ENCODE assay signal across 14 cellular contexts in the genomic region with DNA sequence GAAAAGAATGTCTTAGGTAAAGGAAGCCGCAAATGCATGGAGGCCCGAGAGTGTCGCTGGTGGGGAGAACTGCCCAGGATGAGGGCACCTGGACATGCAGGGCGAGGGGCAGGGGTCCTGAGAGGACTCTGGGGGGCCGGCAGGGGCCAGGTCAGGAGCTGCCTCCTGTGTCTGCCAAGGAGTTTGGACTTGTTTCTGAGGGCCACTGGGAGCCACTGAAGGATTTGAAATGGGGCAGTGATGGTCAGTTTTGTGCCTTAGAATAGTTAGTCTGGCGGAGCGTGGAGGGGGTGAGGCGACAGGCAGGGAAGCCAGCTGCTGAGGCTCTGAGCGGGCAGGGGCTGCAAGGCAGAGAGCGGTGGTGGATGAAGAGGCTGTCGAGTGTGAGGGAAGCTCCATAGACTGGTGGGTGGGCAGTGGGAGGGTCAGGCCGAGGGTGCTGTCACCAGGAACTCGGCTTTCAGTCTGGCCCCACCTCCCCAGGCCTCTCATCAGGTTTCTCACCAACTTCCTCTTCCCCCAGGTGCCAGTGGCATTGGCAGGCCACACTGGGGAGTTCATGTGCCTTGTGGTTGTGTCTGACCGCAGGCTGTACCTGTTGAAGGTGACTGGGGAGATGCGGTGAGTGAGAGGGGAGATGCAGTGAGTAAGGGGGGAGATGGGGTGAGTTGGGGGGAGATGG. TPM values are rescaled to one million over a fixed set of nuclear protein-coding genes. Genes with fewer than 3 reads are reported as not detected.
DNase-seq lines count a peak whose midpoint lies in the region; ATAC-seq and TF ChIP-seq lines count a peak whose summit lies in the region.
"Had no signal": no experiment of that assay in that cellular context is flagged by ENCODE, and none has a peak within 500 bp of the region (broad histone marks: within the 10 kb centered on the region; RNA-seq: fewer than 3 reads in every experiment).

No MANE protein-coding gene starts in this region.

- no peak overlapping the region for H3K27ac Mint-ChIP-seq in activated CD4-positive, alpha-beta T cell treated with anti-CD3 and anti-CD28 coated beads for 36 hours
- no peak overlapping the region for H3K27ac Mint-ChIP-seq in T-helper 17 cell
- peak overlapping the region; percentile 62 for H3K27ac Mint-ChIP-seq in neural crest cell (ENCODE audit: unreplicated experiment)

- no peak for ATAC-seq in activated CD4-positive, alpha-beta T cell treated with anti-CD3 and anti-CD28 coated beads for 36 hours
- ATAC-seq in GM21786 (IDR thresholded peaks at IDR 0.05; ENCODE audit: unreplicated experiment) (peak; percentile 44), T-helper 17 cell (peak; percentile 57), HG03280 (IDR thresholded peaks at IDR 0.05; ENCODE audit: unreplicated experiment) (no peak)
- ATAC-seq: gastrocnemius medialis, left cardiac atrium had no signal

- H3K9me3 ChIP-seq in T-helper 17 cell (ENCODE audit: control insufficient read depth, low read length, poor library complexity, severe bottlenecking) = no peaks in the 10 kb centered on the region
- H3K9me3 ChIP-seq: gastrocnemius medialis, neutrophil, uterus had no signal

- TF ChIP-seq CTCF in neural crest cell (conservative IDR thresholded peaks at IDR 0.05) = no peak

- no peak overlapping the region for H3K4me3 Mint-ChIP-seq in activated CD4-positive, alpha-beta T cell treated with anti-CD3 and anti-CD28 coated beads for 36 hours
- H3K4me3 Mint-ChIP-seq in T-helper 17 cell = no peak overlapping the region
- no peak overlapping the region for H3K4me3 Mint-ChIP-seq in neural crest cell

- POLR2A ChIA-PET in activated CD4-positive, alpha-beta T cell treated with anti-CD3 and anti-CD28 coated beads for 36 hours (lab: Charles Lee) = no interaction called here

- no peaks in the 10 kb centered on the region for H3K27me3 Mint-ChIP-seq in activated CD4-positive, alpha-beta T cell treated with anti-CD3 and anti-CD28 coated beads for 36 hours
- no peaks in the 10 kb centered on the region for H3K27me3 Mint-ChIP-seq in T-helper 17 cell
- H3K27me3 Mint-ChIP-seq in neural crest cell (ENCODE audit: low read depth) = no peaks in the 10 kb centered on the region

- H3K36me3 Mint-ChIP-seq in activated CD4-positive, alpha-beta T cell treated with anti-CD3 and anti-CD28 coated beads for 36 hours (ENCODE audit: low read depth) = peaks cover 18% of the 10 kb centered on the region
- peaks cover 8% of the 10 kb centered on the region for H3K36me3 Mint-ChIP-seq in T-helper 17 cell (ENCODE audit: low read depth)
- H3K36me3 Mint-ChIP-seq in neural crest cell (ENCODE audit: low read depth) = no peaks in the 10 kb centered on the region

- DNase-seq in activated CD4-positive, alpha-beta T cell treated with anti-CD3 and anti-CD28 coated beads for 36 hours = peak; percentile 21
- DNase-seq in activated CD4-positive, alpha-beta T cell treated with anti-CD3 and anti-CD28 coated beads, Interleukin-2, amount 50 U/mL, for 4 hours = no peak
- no peak for DNase-seq in T-helper 17 cell
- DNase-seq in neural crest cell (ENCODE audit: low read depth, low spot score) = no peak
- no peak for DNase-seq in hypothalamus (lab: John Stamatoyannopoulos, UW)
- DNase-seq in H4 (ENCODE audit: low spot score) = no peak
- DNase-seq: gastrocnemius medialis, left cardiac atrium, SHP77 treated with DMSO at 0.1 percent for 48 hours, uterus had no signal

- H3K4me1 Mint-ChIP-seq in activated CD4-positive, alpha-beta T cell treated with anti-CD3 and anti-CD28 coated beads for 36 hours = peaks cover 10% of the 10 kb centered on the region
- H3K4me1 Mint-ChIP-seq in T-helper 17 cell = peaks cover 12% of the 10 kb centered on the region
- H3K4me1 Mint-ChIP-seq in neural crest cell = no peaks in the 10 kb centered on the region

- CTCF ChIA-PET in activated CD4-positive, alpha-beta T cell treated with anti-CD3 and anti-CD28 coated beads for 36 hours (lab: Charles Lee) = interaction anchor here (0.6 to 1.2 kb wide), 2 partner anchors 31 to 736 kb away, joined by 3 to 4 read pairs; no protein-coding TSS in a partner anchor

- H3K9me3 Mint-ChIP-seq in activated CD4-positive, alpha-beta T cell treated with anti-CD3 and anti-CD28 coated beads for 36 hours (ENCODE audit: low read depth) = no peaks in the 10 kb centered on the region
- no peaks in the 10 kb centered on the region for H3K9me3 Mint-ChIP-seq in neural crest cell

- intact Hi-C loops in activated CD4-positive, alpha-beta T cell treated with anti-CD3 and anti-CD28 coated beads for 36 hours (cut with DNase I, micrococcal nuclease) = no loop called here

RNA-seq across cellular contexts. Expression of a gene that starts 14.7 kb away (rescaled TPM):
- total RNA-seq in activated CD4-positive, alpha-beta T cell treated with anti-CD3 and anti-CD28 coated beads for 36 hours = under 1 TPM; 0.05 to 0.16 TPM
- total RNA-seq in T-helper 17 cell (under 1 TPM in 1 of 2 donors, not detected in 1; 0.08 TPM), neural crest cell (10.0 and 11.4 TPM in 2 replicates)
- 2.3 and 2.9 TPM in 2 replicates for total RNA-seq in H4 (2014; rRNA removed; shearing (Covaris generic))

RNA-seq across cellular contexts. Expression of a gene that starts 15.1 kb away (rescaled TPM):
- 10 to 100 TPM; 23.5 to 26.1 TPM for total RNA-seq in activated CD4-positive, alpha-beta T cell treated with anti-CD3 and anti-CD28 coated beads for 36 hours
- 10 to 100 TPM; 35.8 to 40.6 TPM for total RNA-seq in T-helper 17 cell
- total RNA-seq in neural crest cell = 31.4 and 32.9 TPM in 2 replicates
- 5.4 and 8.7 TPM in 2 replicates for total RNA-seq in H4 (2014; rRNA removed; shearing (Covaris generic))

RNA-seq across cellular contexts. Expression of a gene that starts 40.6 kb away (rescaled TPM):
- total RNA-seq in activated CD4-positive, alpha-beta T cell treated with anti-CD3 and anti-CD28 coated beads for 36 hours = not detected
- total RNA-seq in T-helper 17 cell = not detected
- 0.50 TPM in 1 of 2 replicates, not detected in the other for total RNA-seq in neural crest cell
- 0.35 TPM in 1 of 2 replicates, not detected in the other for total RNA-seq in H4 (2014; rRNA removed; shearing (Covaris generic))
- total RNA-seq: A673 had no signal

RNA-seq across cellular contexts. Expression of a gene that starts 41.4 kb away (rescaled TPM):
- 1 to 10 TPM; 1.0 to 1.9 TPM for total RNA-seq in activated CD4-positive, alpha-beta T cell treated with anti-CD3 and anti-CD28 coated beads for 36 hours
- total RNA-seq in T-helper 17 cell = 1 to 10 TPM in 1 of 2 donors, under 1 TPM in 1; 0.67 to 1.1 TPM
- 122 and 123 TPM in 2 replicates for total RNA-seq in neural crest cell
- 51.9 and 67.4 TPM in 2 replicates for total RNA-seq in H4 (2014; rRNA removed; shearing (Covaris generic))

Comparison
In these comparisons a context has a peak if more than half of its experiments do, and no peak if none do; other contexts are left out.
1. ATAC-seq: peak in GM21786 (single experiment) and T-helper 17 cell (single experiment); none in activated CD4-positive, alpha-beta T cell treated with anti-CD3 and anti-CD28 coated beads for 36 hours (single experiment) and HG03280 (single experiment).